Comparison of ENCODE assay signal across 10 cellular contexts in the genomic region with DNA sequence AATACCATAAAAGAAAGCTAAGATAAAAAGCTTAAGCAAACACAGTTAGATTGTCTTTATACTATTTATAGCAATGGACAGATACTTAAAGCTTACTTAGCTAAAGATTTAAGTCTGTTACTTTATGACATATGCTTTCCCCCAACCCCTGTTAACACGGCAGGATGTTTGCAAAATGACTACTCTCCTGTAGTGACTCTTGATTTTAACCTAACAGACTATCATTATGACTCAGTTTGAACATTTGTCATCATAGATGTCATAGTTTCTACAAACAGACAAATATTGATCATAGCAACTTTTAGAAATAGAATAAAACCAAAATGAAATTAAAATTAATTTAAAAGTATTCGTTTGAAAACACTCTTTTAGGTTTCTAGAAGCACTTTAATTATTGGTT. TPM values are rescaled to one million over a fixed set of nuclear protein-coding genes. Genes with fewer than 3 reads are reported as not detected.
DNase-seq lines count a peak whose midpoint lies in the region; ATAC-seq and TF ChIP-seq lines count a peak whose summit lies in the region.
"Had no signal": no experiment of that assay in that cellular context is flagged by ENCODE, and none has a peak within 500 bp of the region (broad histone marks: within the 10 kb centered on the region; RNA-seq: fewer than 3 reads in every experiment).

No MANE protein-coding gene starts in this region.

- POLR2A ChIA-PET in MCF 10A (lab: Yijun Ruan, JAX) (interaction anchor here (3.8 kb wide), 1 partner anchor 8 kb away, joined by 18 read pairs; a partner anchor contains a TSS), PC-3 (lab: Charles Lee; ENCODE audit: unreplicated experiment) (interaction anchor here (0.5 to 2.1 kb wide), 3 partner anchors 8 to 1149 kb away, joined by 4 to 16 read pairs (median 7); a partner anchor contains a TSS)

- no peak overlapping the region for H3K27ac Mint-ChIP-seq in MCF 10A (ENCODE audit: low read depth, unreplicated experiment)
- H3K27ac Mint-ChIP-seq in stimulated activated memory B cell treated with anti-CD40 and anti-IgM and Interleukin-4, amounts not matched to agents 10 μg/mL and 1 μg/mL and 100 μg/mL, for 72 hours: no peak overlapping the region
- H3K27ac Mint-ChIP-seq: CD4-positive, alpha-beta T cell had no signal

- H3K27me3 ChIP-seq in mammary epithelial cell (ENCODE audit: insufficient read depth, low read length) (no peaks in the 10 kb centered on the region), PC-3 (ENCODE audit: low read length) (no peaks in the 10 kb centered on the region)

- H2AFZ ChIP-seq in mammary epithelial cell (ENCODE audit: low read depth, low read length) (no peak overlapping the region), PC-3 (ENCODE audit: low read length) (no peak overlapping the region)

- TF ChIP-seq CTCF in mammary epithelial cell (conservative IDR thresholded peaks at IDR 0.05 in 1 of 2, IDR thresholded peaks at IDR 0.05 in 1 of 2; ENCODE audit: extremely low read depth in 1 of 2, insufficient read depth in 1 of 2, low read depth in 1 of 2, low read length in 2 of 2) (no peak), MCF 10A (IDR thresholded peaks at IDR 0.05; ENCODE audit: unreplicated experiment) (no peak), PC-3 (conservative IDR thresholded peaks at IDR 0.05; ENCODE audit: low read depth, low read length) (no peak)

- no peaks in the 10 kb centered on the region for H4K20me1 ChIP-seq in mammary epithelial cell (ENCODE audit: insufficient read depth, low read length)
- no peaks in the 10 kb centered on the region for H4K20me1 ChIP-seq in PC-3 (ENCODE audit: low read length)

- peak; percentile 58 for DNase-seq in mammary epithelial cell
- no peak for DNase-seq in MCF 10A (ENCODE audit: unreplicated experiment)
- DNase-seq in PC-3: peak; percentile 94
- no peak for DNase-seq in ecto neural progenitor cell (ENCODE audit: low spot score)
- no peak for DNase-seq in NCI-H146 (lab: John Stamatoyannopoulos, UW)
- no peak for DNase-seq in H4 (ENCODE audit: low spot score)
- DNase-seq: CD4-positive, alpha-beta T cell; NCI-H1092 treated with DMSO at 0.1 percent for 48 hours had no signal

- no peaks in the 10 kb centered on the region for H3K36me3 Mint-ChIP-seq in MCF 10A (ENCODE audit: insufficient read depth, unreplicated experiment)
- H3K36me3 Mint-ChIP-seq in stimulated activated memory B cell treated with anti-CD40 and anti-IgM and Interleukin-4, amounts not matched to agents 10 μg/mL and 1 μg/mL and 100 μg/mL, for 72 hours: no peaks in the 10 kb centered on the region

- no peak overlapping the region for H3K4me3 ChIP-seq in mammary epithelial cell (replicated peaks in 1 of 3; ENCODE audit: insufficient read depth in 1 of 3, low read depth in 2 of 3, low read length in 3 of 3)
- no peak overlapping the region for H3K4me3 ChIP-seq in PC-3 (ENCODE audit: low read length)

- H3K9ac ChIP-seq in mammary epithelial cell (ENCODE audit: insufficient read depth, low read length) (no peak overlapping the region), PC-3 (ENCODE audit: low read length) (peak overlapping the region; percentile 96)

- H3K4me1 Mint-ChIP-seq in MCF 10A (ENCODE audit: insufficient read depth, unreplicated experiment): no peaks in the 10 kb centered on the region
- H3K4me1 Mint-ChIP-seq in stimulated activated memory B cell treated with anti-CD40 and anti-IgM and Interleukin-4, amounts not matched to agents 10 μg/mL and 1 μg/mL and 100 μg/mL, for 72 hours: no peaks in the 10 kb centered on the region

- H3K9me3 ChIP-seq in mammary epithelial cell (replicated peaks; ENCODE audit: insufficient read depth, low read length) (no peaks in the 10 kb centered on the region), PC-3 (ENCODE audit: low read length) (no peaks in the 10 kb centered on the region)

- no peaks in the 10 kb centered on the region for H3K9me2 ChIP-seq in PC-3 (replicated peaks; ENCODE audit: low read length)

- BruUV-seq in mammary epithelial cell (replicated peaks; lab: Mats Ljungman, UMichigan) (no TSS peak), MCF 10A (replicated peaks; lab: Mats Ljungman, UMichigan) (no TSS peak), PC-3 (replicated peaks; lab: Mats Ljungman, UMichigan) (no TSS peak)

- H3K4me3 Mint-ChIP-seq in MCF 10A (ENCODE audit: unreplicated experiment): no peak overlapping the region
- H3K4me3 Mint-ChIP-seq in stimulated activated memory B cell treated with anti-CD40 and anti-IgM and Interleukin-4, amounts not matched to agents 10 μg/mL and 1 μg/mL and 100 μg/mL, for 72 hours: no peak overlapping the region
- H3K4me3 Mint-ChIP-seq: CD4-positive, alpha-beta T cell had no signal

- H3K4me1 ChIP-seq in mammary epithelial cell (ENCODE audit: insufficient read depth, low read length) (no peaks in the 10 kb centered on the region), PC-3 (ENCODE audit: insufficient read depth, low read length) (peaks cover 73% of the 10 kb centered on the region)

- ATAC-seq in HG02763 (IDR thresholded peaks at IDR 0.05; ENCODE audit: unreplicated experiment): peak; percentile 86
- peak; percentile 89 for ATAC-seq in PC-3
- ATAC-seq in stimulated activated memory B cell treated with anti-CD40 and anti-IgM and Interleukin-4, amounts not matched to agents 10 μg/mL and 1 μg/mL and 100 μg/mL, for 72 hours: peak; percentile 70

- peaks cover 5% of the 10 kb centered on the region for H3F3A ChIP-seq in PC-3 (ENCODE audit: low read length, unreplicated experiment)

- CTCF ChIA-PET in mammary epithelial cell (lab: Charles Lee; ENCODE audit: low non-redundant PET): interaction anchor here (0.6 kb wide), 1 partner anchor 39 kb away, joined by 4 read pairs; no protein-coding TSS in a partner anchor
- CTCF ChIA-PET in MCF 10A (lab: Yijun Ruan, JAX): interaction anchor here (0.5 kb wide), 1 partner anchor 319 kb away, joined by 3 read pairs; no protein-coding TSS in a partner anchor
- CTCF ChIA-PET in PC-3 (lab: Charles Lee): no interaction called here

- dilution Hi-C loops in mammary epithelial cell (cut with HindIII; ENCODE audit: low sequenced_read_pairs): no loop called here

- no peaks in the 10 kb centered on the region for H3K27me3 Mint-ChIP-seq in MCF 10A (ENCODE audit: insufficient read depth, unreplicated experiment)
- H3K27me3 Mint-ChIP-seq in stimulated activated memory B cell treated with anti-CD40 and anti-IgM and Interleukin-4, amounts not matched to agents 10 μg/mL and 1 μg/mL and 100 μg/mL, for 72 hours: no peaks in the 10 kb centered on the region
- H3K27me3 Mint-ChIP-seq: CD4-positive, alpha-beta T cell had no signal

- no peaks in the 10 kb centered on the region for H3K79me2 ChIP-seq in mammary epithelial cell (ENCODE audit: insufficient read depth, low read length)
- peaks cover 32% of the 10 kb centered on the region for H3K79me2 ChIP-seq in PC-3 (ENCODE audit: low read length)

- H3K27ac ChIP-seq in mammary epithelial cell (ENCODE audit: insufficient read depth, low read depth, low read length) (no peak overlapping the region), PC-3 (ENCODE audit: low read length) (peak overlapping the region; percentile 100)

- H3K4me2 ChIP-seq in mammary epithelial cell (ENCODE audit: insufficient read depth, low read depth, low read length) (no peak overlapping the region), PC-3 (ENCODE audit: low read length) (peak overlapping the region; percentile 77)

- WGBS in mammary epithelial cell (ENCODE audit: low coverage, missing lambda C conversion rate): 58% methylated on average over 2 of the region's 2 CpGs

- no peaks in the 10 kb centered on the region for H3K9me3 Mint-ChIP-seq in MCF 10A (ENCODE audit: unreplicated experiment)
- no peaks in the 10 kb centered on the region for H3K9me3 Mint-ChIP-seq in stimulated activated memory B cell treated with anti-CD40 and anti-IgM and Interleukin-4, amounts not matched to agents 10 μg/mL and 1 μg/mL and 100 μg/mL, for 72 hours
- H3K9me3 Mint-ChIP-seq: CD4-positive, alpha-beta T cell had no signal

- intact Hi-C loops in mammary epithelial cell (cut with micrococcal nuclease) (no loop called here), MCF 10A (cut with micrococcal nuclease) (no loop called here), PC-3 (cut with micrococcal nuclease) (loop anchor here (1.0 kb wide), 1 partner anchor 62 kb away; no protein-coding TSS in a partner anchor)

- no peaks in the 10 kb centered on the region for H3K36me3 ChIP-seq in mammary epithelial cell (ENCODE audit: insufficient read depth, low read length)
- H3K36me3 ChIP-seq in PC-3 (ENCODE audit: low read depth, low read length): no peaks in the 10 kb centered on the region

- in situ Hi-C loops in mammary epithelial cell (cut with MboI; ENCODE audit: low sequenced_read_pairs in 2 of 2): no loop called here

RNA-seq across cellular contexts. Expression of a gene that starts 7.8 kb away (rescaled TPM):
- total RNA-seq in mammary epithelial cell: 10 to 100 TPM; 26.7 to 48.5 TPM
- 22.5 TPM for polyA plus RNA-seq in mammary epithelial cell
- 16.0 TPM for polyA minus RNA-seq in mammary epithelial cell
- 69.4 and 73.4 TPM in 2 replicates for total RNA-seq in MCF 10A (2022)
- 86.4 and 86.6 TPM in 2 replicates for total RNA-seq in PC-3 (2014; rRNA removed)
- 44.9 and 45.2 TPM in 2 replicates for total RNA-seq in H4 (2014; rRNA removed; shearing (Covaris generic))

RNA-seq across cellular contexts. Expression of a gene that starts 12.5 kb away (rescaled TPM):
- total RNA-seq in mammary epithelial cell: 10 to 100 TPM; 35.5 to 42.0 TPM
- 19.0 TPM for polyA plus RNA-seq in mammary epithelial cell
- polyA minus RNA-seq in mammary epithelial cell: 90.3 TPM
- 78.0 and 80.1 TPM in 2 replicates for total RNA-seq in MCF 10A (2022)
- total RNA-seq in PC-3 (2014; rRNA removed): 119 and 124 TPM in 2 replicates
- total RNA-seq in H4 (2014; rRNA removed; shearing (Covaris generic)): 50.0 and 58.6 TPM in 2 replicates

RNA-seq across cellular contexts. Expression of a gene that starts 36.9 kb away (rescaled TPM):
- total RNA-seq in mammary epithelial cell (not detected), MCF 10A (2022) (not detected in 2 replicates), PC-3 (2014; rRNA removed) (0.04 and 0.12 TPM in 2 replicates)
- polyA plus RNA-seq in mammary epithelial cell: not detected
- polyA minus RNA-seq in mammary epithelial cell: not detected
- 0.21 TPM in 1 of 2 replicates, not detected in the other for total RNA-seq in H4 (2014; rRNA removed; shearing (Covaris generic))
- total RNA-seq: CD4-positive, alpha-beta T cell had no signal

Comparison
In these comparisons a context has a peak if more than half of its experiments do, and no peak if none do; other contexts are left out.
1. DNase-seq: peak in mammary epithelial cell (single experiment) and PC-3 (single experiment); none in MCF 10A (single experiment), ecto neural progenitor cell (single experiment), NCI-H146 (single experiment) and H4 (single experiment).
2. Peak in every context shown above with its lines, with median percentiles within 50 percentile points of each other: ATAC-seq.